Comparison of ENCODE assay signal across 1 cellular context in the genomic region with DNA sequence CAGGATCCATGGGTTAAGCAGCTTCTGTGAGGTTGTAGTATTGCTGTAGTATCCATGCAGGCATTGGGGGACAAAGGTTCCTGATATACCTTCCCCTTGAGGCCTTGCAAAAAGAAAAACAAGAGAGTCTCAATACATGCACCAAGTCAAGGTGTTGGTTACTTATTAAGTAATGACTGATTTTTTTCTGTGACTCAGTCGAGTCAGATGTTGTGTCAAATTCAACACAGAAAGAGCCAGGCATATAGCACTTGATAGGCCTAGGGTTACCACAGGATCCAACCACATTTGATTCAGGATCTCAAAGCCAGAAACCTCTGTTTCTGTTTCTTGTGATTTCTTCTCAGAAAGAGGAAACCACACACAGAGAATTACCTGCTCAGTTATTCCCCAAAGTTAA.
TF ChIP-seq lines count a peak whose summit lies in the region.

No MANE protein-coding gene starts in this region.

TF ChIP-seq in SK-N-SH treated with all-trans-retinoic acid at 6 μM for 48 hours, 23 proteins besides CTCF, POLR2A, EP300 and RAD21 (continued from another document):
- no peak for TF ChIP-seq CREB5 (CRISPR knock-in tag; IDR thresholded peaks at IDR 0.05; ENCODE audit: low read depth)
